1 cellular context compared by ENCODE assay signal in the genomic region with DNA sequence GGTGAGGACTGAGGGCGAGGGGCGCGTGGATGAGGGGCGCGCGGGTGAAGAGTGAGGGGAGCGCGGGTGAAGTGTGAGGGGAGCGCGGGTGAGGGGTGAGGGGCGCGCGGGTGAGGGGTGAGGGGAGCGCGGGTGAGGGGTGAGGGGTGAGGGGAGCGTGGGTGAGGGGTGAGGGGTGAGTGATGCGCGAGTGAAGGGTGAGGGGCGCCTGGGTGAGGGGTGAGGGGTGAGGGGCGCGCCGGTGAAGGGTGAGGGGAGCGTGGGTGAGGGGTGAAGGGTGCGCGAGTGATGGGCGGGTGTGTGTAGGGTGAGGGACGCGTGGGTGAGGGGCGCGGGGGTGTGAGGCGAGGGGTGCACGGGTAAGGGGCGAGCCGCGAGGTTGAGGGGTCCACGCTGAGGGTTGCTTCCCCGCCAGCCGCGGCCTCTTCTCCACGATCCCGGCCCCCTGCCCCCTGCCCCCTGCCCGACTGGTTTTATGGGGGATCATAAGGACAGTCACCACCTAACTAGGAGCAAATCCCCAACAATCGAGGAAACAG.
TF ChIP-seq lines count a peak whose summit lies in the region.

No MANE protein-coding gene starts in this region.

TF ChIP-seq in HEK293, 187 proteins besides CTCF, POLR2A, EP300 and RAD21:
- TF ChIP-seq ZNF184 (tag by site-specific recombination; IDR thresholded peaks at IDR 0.05): no peak
- TF ChIP-seq ZNF366 (tag by site-specific recombination; conservative IDR thresholded peaks at IDR 0.05): no peak
- TF ChIP-seq KLF8 (tag by site-specific recombination; IDR thresholded peaks at IDR 0.05): no peak
- no peak for TF ChIP-seq ZNF174 (tag by site-specific recombination; IDR thresholded peaks at IDR 0.05)
- no peak for TF ChIP-seq ZSCAN16 (tag by site-specific recombination; IDR thresholded peaks at IDR 0.05)
- TF ChIP-seq GLI2 (tag by site-specific recombination; IDR thresholded peaks at IDR 0.05; ENCODE audit: borderline replicate concordance, low read depth): no peak
- no peak for TF ChIP-seq ZNF341 (tag by site-specific recombination; IDR thresholded peaks at IDR 0.05; ENCODE audit: low read depth)
- no peak for TF ChIP-seq ZNF155 (tag by site-specific recombination; IDR thresholded peaks at IDR 0.05)
- TF ChIP-seq, protein P1, sequence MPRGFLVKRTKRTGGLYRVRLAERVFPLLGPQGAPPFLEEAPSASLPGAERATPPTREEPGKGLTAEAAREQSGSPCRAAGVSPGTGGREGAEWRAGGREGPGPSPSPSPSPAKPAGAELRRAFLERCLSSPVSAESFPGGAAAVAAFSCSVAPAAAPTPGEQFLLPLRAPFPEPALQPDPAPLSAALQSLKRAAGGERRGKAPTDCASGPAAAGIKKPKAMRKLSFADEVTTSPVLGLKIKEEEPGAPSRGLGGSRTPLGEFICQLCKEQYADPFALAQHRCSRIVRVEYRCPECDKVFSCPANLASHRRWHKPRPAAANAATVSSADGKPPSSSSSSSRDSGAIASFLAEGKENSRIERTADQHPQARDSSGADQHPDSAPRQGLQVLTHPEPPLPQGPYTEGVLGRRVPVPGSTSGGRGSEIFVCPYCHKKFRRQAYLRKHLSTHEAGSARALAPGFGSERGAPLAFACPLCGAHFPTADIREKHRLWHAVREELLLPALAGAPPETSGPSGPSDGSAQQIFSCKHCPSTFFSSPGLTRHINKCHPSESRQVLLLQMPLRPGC (tag by site-specific recombination; IDR thresholded peaks at IDR 0.05): no peak
- no peak for TF ChIP-seq ZNF664 (tag by site-specific recombination; IDR thresholded peaks at IDR 0.05)
- no peak for TF ChIP-seq SCRT1 (tag by site-specific recombination; IDR thresholded peaks at IDR 0.05; ENCODE audit: borderline replicate concordance)
- TF ChIP-seq ZNF416 (tag by site-specific recombination; IDR thresholded peaks at IDR 0.05): no peak
- no peak for TF ChIP-seq ZNF140 (tag by site-specific recombination; IDR thresholded peaks at IDR 0.05)
TF ChIP-seq in HEK293: peak in this region for 0.
